Comparison of ENCODE assay signal across 22 cellular contexts in genomic region chr20:62837091-62837490, GRCh38. TPM values are rescaled to one million over a fixed set of nuclear protein-coding genes. Genes with fewer than 3 reads are reported as not detected.
DNase-seq lines count a peak whose midpoint lies in the region; ATAC-seq and TF ChIP-seq lines count a peak whose summit lies in the region.
"Had no signal": no experiment of that assay in that cellular context is flagged by ENCODE, and none has a peak within 500 bp of the region (broad histone marks: within the 10 kb centered on the region; RNA-seq: fewer than 3 reads in every experiment).

No MANE protein-coding gene starts in this region.

- H3K79me2 ChIP-seq in osteoblast (ENCODE audit: insufficient read depth, low read length), result no peaks in the 10 kb centered on the region

- peak overlapping the region in 2 of 3 donors; percentile 91 to 97 for H3K27ac Mint-ChIP-seq in IgD-negative memory B cell
- H3K27ac Mint-ChIP-seq: CD8-positive, alpha-beta T cell had no signal

- peaks cover 8% of the 10 kb centered on the region for H3K36me3 Mint-ChIP-seq in IgD-negative memory B cell
- H3K36me3 Mint-ChIP-seq: CD8-positive, alpha-beta T cell had no signal

- H4K20me1 ChIP-seq in BLaER1 treated with 17β-estradiol and CSF1 and Interleukin-3, amounts not matched to agents 10 nM and 100 nM, result 0 out of 22 replicates have a peak, but pooled peaks cover 0 to 4% (median 0%) of the 10 kb centered on the region in 11 experiments
- no peaks in the 10 kb centered on the region for H4K20me1 ChIP-seq in osteoblast (ENCODE audit: insufficient read depth, low read length)

- H3K36me3 ChIP-seq in BLaER1 treated with 17β-estradiol and CSF1 and Interleukin-3, amounts not matched to agents 10 nM and 100 nM, result peaks cover 0 to 32% (median 10%) of the 10 kb centered on the region in 11 experiments; a peak in 9 of 22 replicates
- H3K36me3 ChIP-seq in RWPE2 (ENCODE audit: low read depth), result no peaks in the 10 kb centered on the region
- H3K36me3 ChIP-seq in spleen, result peaks cover 0 to 30% (median 0%) of the 10 kb centered on the region in 6 donors
- H3K36me3 ChIP-seq in osteoblast (ENCODE audit: insufficient read depth, low read length), result no peaks in the 10 kb centered on the region

- H3K9me3 ChIP-seq in BLaER1 treated with 17β-estradiol and CSF1 and Interleukin-3, amounts not matched to agents 10 nM and 100 nM (replicated peaks in 1 of 11), result peaks cover 0 to 9% (median 0%) of the 10 kb centered on the region in 11 experiments; a peak in 1 of 22 replicates
- H3K9me3 ChIP-seq in RWPE2 (ENCODE audit: severe bottlenecking) (no peaks in the 10 kb centered on the region), spleen (no peaks in the 10 kb centered on the region), osteoblast (ENCODE audit: low read depth, low read length) (no peaks in the 10 kb centered on the region)
- H3K9me3 ChIP-seq: HAP-1 had no signal

- 0 out of 22 replicates have a peak, but pooled peaks cover 0 to 4% (median 0%) of the 10 kb centered on the region in 11 experiments for H3K27me3 ChIP-seq in BLaER1 treated with 17β-estradiol and CSF1 and Interleukin-3, amounts not matched to agents 10 nM and 100 nM
- no peaks in the 10 kb centered on the region for H3K27me3 ChIP-seq in RWPE2 (ENCODE audit: insufficient read depth, poor library complexity, severe bottlenecking)
- peaks cover 0 to 14% (median 0%) of the 10 kb centered on the region in 7 donors for H3K27me3 ChIP-seq in spleen (replicated peaks in 1 of 7)
- peaks cover 74% of the 10 kb centered on the region for H3K27me3 ChIP-seq in osteoblast (ENCODE audit: insufficient read depth, low read length)

- peak overlapping the region in 9 of 11 experiments; percentile 9 to 99 (median 74); a peak in 16 of 22 replicates for H3K4me2 ChIP-seq in BLaER1 treated with 17β-estradiol and CSF1 and Interleukin-3, amounts not matched to agents 10 nM and 100 nM
- no peak overlapping the region for H3K4me2 ChIP-seq in osteoblast (ENCODE audit: insufficient read depth, low read length)

- 89 to 98% (median 93%) methylated on average over 14 to 15 of the region's 15 CpGs for WGBS in spleen, 5 donors

- H3K4me3 ChIP-seq in BLaER1 treated with 17β-estradiol and CSF1 and Interleukin-3, amounts not matched to agents 10 nM and 100 nM, result no peak overlapping the region
- H3K4me3 ChIP-seq in RWPE2 (ENCODE audit: severe bottlenecking) (no peak overlapping the region), spleen (no peak overlapping the region), osteoblast (ENCODE audit: insufficient read depth, low read length) (no peak overlapping the region)
- H3K4me3 ChIP-seq: HAP-1, K562, PC-9 had no signal

- peaks cover 9% of the 10 kb centered on the region for H3K27me3 Mint-ChIP-seq in IgD-negative memory B cell

- peak overlapping the region in 2 of 4 donors; percentile 63 to 70 for H3K4me3 Mint-ChIP-seq in IgD-negative memory B cell
- H3K4me3 Mint-ChIP-seq: CD8-positive, alpha-beta T cell had no signal

- peak overlapping the region in 5 of 11 experiments; percentile 2 to 42 (median 21); a peak in 3 of 22 replicates for H3K27ac ChIP-seq in BLaER1 treated with 17β-estradiol and CSF1 and Interleukin-3, amounts not matched to agents 10 nM and 100 nM
- H3K27ac ChIP-seq in RWPE2 (ENCODE audit: poor library complexity, severe bottlenecking), result no peak overlapping the region
- H3K27ac ChIP-seq in spleen, result peak overlapping the region in 4 of 8 donors; percentile 55 to 80 (median 58)
- H3K27ac ChIP-seq in osteoblast (ENCODE audit: low read depth, low read length), result no peak overlapping the region
- H3K27ac ChIP-seq: PC-9 had no signal

- intact Hi-C loops in spleen (cut with DNase I; ENCODE audit: low total_unique reads), result no loop called here

- H3K4me1 ChIP-seq in BLaER1 treated with 17β-estradiol and CSF1 and Interleukin-3, amounts not matched to agents 10 nM and 100 nM, result peaks cover 39 to 68% (median 66%) of the 10 kb centered on the region in 10 experiments
- H3K4me1 ChIP-seq in RWPE2 (ENCODE audit: insufficient read depth, poor library complexity, severe bottlenecking), result peaks cover 11% of the 10 kb centered on the region
- peaks cover 7 to 54% (median 33%) of the 10 kb centered on the region in 6 donors for H3K4me1 ChIP-seq in spleen
- no peaks in the 10 kb centered on the region for H3K4me1 ChIP-seq in osteoblast (ENCODE audit: insufficient read depth, low read length)

- no peak for TF ChIP-seq CTCF in RWPE2 (IDR thresholded peaks at IDR 0.05; ENCODE audit: poor library complexity, severe bottlenecking)
- TF ChIP-seq CTCF in spleen (IDR thresholded peaks at IDR 0.05 in 8 of 11, conservative IDR thresholded peaks at IDR 0.05 in 3 of 11), result no peak
- TF ChIP-seq CTCF in osteoblast (IDR thresholded peaks at IDR 0.05; ENCODE audit: extremely low read depth, low read depth, low read length), result no peak

- no peak for TF ChIP-seq POLR2A in spleen (IDR thresholded peaks at IDR 0.05)

- H3K9ac ChIP-seq in BLaER1 treated with 17β-estradiol and CSF1 and Interleukin-3, amounts not matched to agents 10 nM and 100 nM, result no peak overlapping the region

- ATAC-seq in RWPE2 (ENCODE audit: low read depth), result no peak
- ATAC-seq: CD8-positive, alpha-beta T cell; K562; Right ventricle myocardium inferior had no signal

- no peak overlapping the region for H2AFZ ChIP-seq in osteoblast (ENCODE audit: low read length)
- H2AFZ ChIP-seq: PC-9 had no signal

- H3K4me1 Mint-ChIP-seq in IgD-negative memory B cell, result peaks cover 24 to 26% (median 24%) of the 10 kb centered on the region in 3 donors

- H3K9me3 Mint-ChIP-seq in IgD-negative memory B cell, result no peaks in the 10 kb centered on the region
- H3K9me3 Mint-ChIP-seq: CD8-positive, alpha-beta T cell had no signal

- DNase-seq in RWPE2 (ENCODE audit: low spot score) (peak; percentile 74), spleen (peak; percentile 65), NCI-H2029 treated with DMSO at 0.1 percent for 48 hours (lab: John Stamatoyannopoulos, UW) (no peak), osteoblast (ENCODE audit: insufficient read length, low spot score, missing footprints) (no peak), C1 segment of cervical spinal cord (lab: John Stamatoyannopoulos, UW) (no peak)
- DNase-seq: ACHN; AML-193; Calu3; CD8-positive, alpha-beta T cell; GF-D8; MV-4-11; NCI-H1417; NCI-H187; NCI-H2227 treated with DMSO at 0.1 percent for 48 hours; NCI-H510A treated with DMSO at 0.1 percent for 48 hours; NCI-H774; PC-9 had no signal

RNA-seq across cellular contexts. Expression of gene COL9A3, which starts 20.2 kb away (rescaled TPM):
- polyA plus RNA-seq in IgD-negative memory B cell (11.9 TPM), spleen (10 to 100 TPM; 10.9 to 14.7 (median 13.1) TPM)
- total RNA-seq in spleen (10 to 100 TPM in 3 of 7 donors, 1 to 10 TPM in 4; 1.2 to 16.7 (median 6.8) TPM), osteoblast (not detected in 2 replicates)
- total RNA-seq: CD8-positive, alpha-beta T cell had no signal

RNA-seq across cellular contexts. Expression of gene TCFL5, which starts 24.5 kb away (rescaled TPM):
- 1.2 TPM for polyA plus RNA-seq in IgD-negative memory B cell
- total RNA-seq in spleen, result 1 to 10 TPM; 4.1 to 8.8 (median 6.8) TPM
- polyA plus RNA-seq in spleen, result 1 to 10 TPM; 4.5 to 6.3 (median 5.3) TPM
- total RNA-seq in osteoblast, result 13.0 TPM in 2 replicates

RNA-seq across cellular contexts. Expression of gene OGFR, which starts 32.5 kb away (rescaled TPM):
- polyA plus RNA-seq in IgD-negative memory B cell (79.6 TPM), spleen (100 to 1,000 TPM in 1 of 3 donors, 10 to 100 TPM in 2; 46.0 to 127 (median 66.9) TPM)
- total RNA-seq in spleen (10 to 100 TPM; 69.8 to 91.0 (median 78.2) TPM), osteoblast (32.4 and 39.1 TPM in 2 replicates)

RNA-seq across cellular contexts. Expression of gene MRGBP, which starts 40.8 kb away (rescaled TPM):
- polyA plus RNA-seq in IgD-negative memory B cell (8.3 TPM), spleen (10 to 100 TPM; 10.6 to 13.1 (median 12.6) TPM)
- total RNA-seq in spleen (10 to 100 TPM in 4 of 7 donors, 1 to 10 TPM in 3; 8.5 to 15.7 (median 12.0) TPM), osteoblast (14.1 and 15.2 TPM in 2 replicates)

Comparison
In these comparisons a context has a peak if more than half of its experiments do, and no peak if none do; other contexts are left out.
1. DNase-seq: peak in RWPE2 (single experiment) and spleen (single experiment); none in NCI-H2029 treated with DMSO at 0.1 percent for 48 hours (single experiment), osteoblast (single experiment) and C1 segment of cervical spinal cord (0 of 14).